In genomic region chr18:74242451-74243096, GRCh38 we compare ENCODE assay signal across 12 cellular contexts. TPM values are rescaled to one million over a fixed set of nuclear protein-coding genes. Genes with fewer than 3 reads are reported as not detected.
DNase-seq lines count a peak whose midpoint lies in the region; ATAC-seq and TF ChIP-seq lines count a peak whose summit lies in the region.
"Had no signal": no experiment of that assay in that cellular context is flagged by ENCODE, and none has a peak within 500 bp of the region (broad histone marks: within the 10 kb centered on the region; RNA-seq: fewer than 3 reads in every experiment).

No MANE protein-coding gene starts in this region.

- no peak overlapping the region for H3K27ac Mint-ChIP-seq in neural progenitor cell
- H3K27ac Mint-ChIP-seq in chondrocyte (ENCODE audit: unreplicated experiment): no peak overlapping the region
- H3K27ac Mint-ChIP-seq: activated CD8-positive, alpha-beta memory T cell treated with anti-CD3 and anti-CD28 coated beads, Interleukin-2, amount 10 ng/mL, durations not matched to agents 7 days and 5 days had no signal

- peaks cover 8% of the 10 kb centered on the region for H3K27me3 Mint-ChIP-seq in neural progenitor cell (ENCODE audit: insufficient read depth, low read depth)
- H3K27me3 Mint-ChIP-seq in chondrocyte (ENCODE audit: low read depth): peaks cover 28% of the 10 kb centered on the region

- no peaks in the 10 kb centered on the region for H3K9me3 Mint-ChIP-seq in neural progenitor cell
- no peaks in the 10 kb centered on the region for H3K9me3 Mint-ChIP-seq in chondrocyte (ENCODE audit: low read depth)

- H3K9ac ChIP-seq in neural progenitor cell: no peak overlapping the region

- no peak overlapping the region for H3K4me2 ChIP-seq in neural progenitor cell

- peak; percentile 36 for ATAC-seq in Panc1
- ATAC-seq in GM18511 (IDR thresholded peaks at IDR 0.05; ENCODE audit: unreplicated experiment): no peak
- ATAC-seq: activated CD8-positive, alpha-beta memory T cell treated with anti-CD3 and anti-CD28 coated beads, Interleukin-2, amount 10 ng/mL, durations not matched to agents 7 days and 5 days had no signal

- in situ Hi-C loops in Panc1 (cut with HindIII; ENCODE audit: low pct_unique_long_range_greater_than_20kb, low sequenced_read_pairs): no loop called here

- H2AFZ ChIP-seq in neural progenitor cell (replicated peaks): no peak overlapping the region

- H3K9me3 ChIP-seq in Panc1 (ENCODE audit: control insufficient read depth, insufficient read depth, low read depth, low read length): no peaks in the 10 kb centered on the region
- no peaks in the 10 kb centered on the region for H3K9me3 ChIP-seq in cardiac muscle cell (ENCODE audit: low read depth)
- no peaks in the 10 kb centered on the region for H3K9me3 ChIP-seq in neural progenitor cell (ENCODE audit: low read depth)

- no peaks in the 10 kb centered on the region for H3K79me2 ChIP-seq in neural progenitor cell (ENCODE audit: low read depth)

- H3K36me3 Mint-ChIP-seq in neural progenitor cell (no peaks in the 10 kb centered on the region), chondrocyte (ENCODE audit: low read depth) (no peaks in the 10 kb centered on the region)
- H3K36me3 Mint-ChIP-seq: activated CD8-positive, alpha-beta memory T cell treated with anti-CD3 and anti-CD28 coated beads, Interleukin-2, amount 10 ng/mL, durations not matched to agents 7 days and 5 days; naive B cell had no signal

- POLR2A ChIA-PET in Panc1 (lab: Charles Lee): no interaction called here

- H3K4me3 Mint-ChIP-seq in neural progenitor cell (no peak overlapping the region), chondrocyte (ENCODE audit: unreplicated experiment) (no peak overlapping the region)
- H3K4me3 Mint-ChIP-seq: activated CD8-positive, alpha-beta memory T cell treated with anti-CD3 and anti-CD28 coated beads, Interleukin-2, amount 10 ng/mL, durations not matched to agents 7 days and 5 days had no signal

- H3K27me3 ChIP-seq in Panc1 (ENCODE audit: control insufficient read depth, insufficient read depth, low read length) (peaks cover 15% of the 10 kb centered on the region), cardiac muscle cell (no peaks in the 10 kb centered on the region), neural progenitor cell (no peaks in the 10 kb centered on the region)

- CTCF ChIA-PET in Panc1 (lab: Charles Lee): no interaction called here

- intact Hi-C loops in Panc1 (cut with micrococcal nuclease; ENCODE audit: unreplicated experiment): no loop called here

- no peaks in the 10 kb centered on the region for H4K20me1 ChIP-seq in neural progenitor cell (ENCODE audit: low read depth)

- BruUV-seq in Panc1 (replicated peaks; lab: Mats Ljungman, UMichigan): no TSS peak

- no peaks in the 10 kb centered on the region for H3K36me3 ChIP-seq in Panc1 (ENCODE audit: control insufficient read depth, insufficient read depth, low read length)
- H3K36me3 ChIP-seq in cardiac muscle cell: no peaks in the 10 kb centered on the region
- no peaks in the 10 kb centered on the region for H3K36me3 ChIP-seq in neural progenitor cell

- DNase-seq in HT-29 (ENCODE audit: low spot score) (peak; percentile 40), Panc1 (ENCODE audit: low read depth, low spot score) (no peak), cardiac muscle cell (ENCODE audit: low read depth in 1 of 2, low spot score in 1 of 2) (peak; percentile 23 to 45), neural progenitor cell (ENCODE audit: low spot score) (no peak), RKO (ENCODE audit: low spot score) (no peak), UCSD-AML1 (lab: John Stamatoyannopoulos, UW; ENCODE audit: unreplicated experiment) (no peak), chondrocyte (ENCODE audit: low spot score) (no peak)
- DNase-seq: activated CD8-positive, alpha-beta memory T cell treated with anti-CD3 and anti-CD28 coated beads, Interleukin-2, amount 10 ng/mL, durations not matched to agents 7 days and 5 days; DND-41; naive B cell; NCI-H2171 had no signal

- peaks cover 5% of the 10 kb centered on the region for H3K4me1 Mint-ChIP-seq in neural progenitor cell
- no peaks in the 10 kb centered on the region for H3K4me1 Mint-ChIP-seq in chondrocyte (ENCODE audit: low read depth)
- H3K4me1 Mint-ChIP-seq: activated CD8-positive, alpha-beta memory T cell treated with anti-CD3 and anti-CD28 coated beads, Interleukin-2, amount 10 ng/mL, durations not matched to agents 7 days and 5 days had no signal

- TF ChIP-seq CTCF in Panc1 (IDR thresholded peaks at IDR 0.05) (no peak), cardiac muscle cell (IDR thresholded peaks at IDR 0.05; ENCODE audit: low read depth, low read length) (peak; percentile 14), neural progenitor cell (IDR thresholded peaks at IDR 0.05) (peak; percentile 17), chondrocyte (IDR thresholded peaks at IDR 0.05) (no peak)

- H3F3A ChIP-seq in neural progenitor cell (ENCODE audit: low read depth): no peaks in the 10 kb centered on the region

- H3K4me3 ChIP-seq in Panc1 (ENCODE audit: low read depth in 2 of 2, low read length in 2 of 2): no peak overlapping the region
- H3K4me3 ChIP-seq in cardiac muscle cell: no peak overlapping the region
- no peak overlapping the region for H3K4me3 ChIP-seq in neural progenitor cell

- H3K27ac ChIP-seq in Panc1 (ENCODE audit: low read length): no peak overlapping the region
- no peak overlapping the region for H3K27ac ChIP-seq in cardiac muscle cell
- no peak overlapping the region for H3K27ac ChIP-seq in neural progenitor cell

- H3K4me1 ChIP-seq in Panc1 (ENCODE audit: control insufficient read depth, insufficient read depth, low read length): 0 out of 2 replicates have a peak, but pooled peaks cover 3% of the 10 kb centered on the region
- H3K4me1 ChIP-seq in cardiac muscle cell (ENCODE audit: low read depth): no peaks in the 10 kb centered on the region
- H3K4me1 ChIP-seq in neural progenitor cell: no peaks in the 10 kb centered on the region

RNA-seq across cellular contexts. Expression of gene CYB5A, which starts 49.2 kb away (rescaled TPM):
- total RNA-seq in HT-29 (2014; rRNA removed; shearing (Covaris generic)): 130 and 133 TPM in 2 replicates
- total RNA-seq in Panc1 (2021; ENCODE audit: unreplicated experiment) (51.3 TPM), cardiac muscle cell (150 and 207 TPM in 2 replicates), neural progenitor cell (ENCODE audit: low replicate concordance) (28.2 and 33.7 TPM in 2 replicates), chondrocyte (29.9 to 30.7 TPM (median 30.1 TPM) in 3 replicates)
- 88.7 TPM for polyA plus RNA-seq in Panc1 (2012; ENCODE audit: insufficient read length)
- 201 and 231 TPM in 2 replicates for polyA plus RNA-seq in cardiac muscle cell

Comparison
In these comparisons a context has a peak if more than half of its experiments do, and no peak if none do; other contexts are left out.
1. DNase-seq: peak in HT-29 (single experiment) and cardiac muscle cell (2 of 2); none in Panc1 (single experiment), neural progenitor cell (single experiment), RKO (single experiment), UCSD-AML1 (single experiment) and chondrocyte (single experiment).
2. CTCF ChIP-seq: peak in cardiac muscle cell (single experiment) and neural progenitor cell (single experiment); none in Panc1 (single experiment) and chondrocyte (single experiment).